In genomic region chr9:136719212-136719880, GRCh38 we compare ENCODE assay signal across 13 cellular contexts. TPM values are rescaled to one million over a fixed set of nuclear protein-coding genes. Genes with fewer than 3 reads are reported as not detected.
DNase-seq lines count a peak whose midpoint lies in the region; ATAC-seq and TF ChIP-seq lines count a peak whose summit lies in the region.
"Had no signal": no experiment of that assay in that cellular context is flagged by ENCODE, and none has a peak within 500 bp of the region (broad histone marks: within the 10 kb centered on the region; RNA-seq: fewer than 3 reads in every experiment).

No MANE protein-coding gene starts in this region.

- H3K4me3 ChIP-seq in DND-41 (ENCODE audit: low read depth in 1 of 2, low read length in 2 of 2) = no peak overlapping the region
- H3K4me3 ChIP-seq in osteoblast (ENCODE audit: insufficient read depth, low read length) = no peak overlapping the region
- H3K4me3 ChIP-seq in MM.1S (ENCODE audit: low read length) = no peak overlapping the region
- no peak overlapping the region for H3K4me3 ChIP-seq in A673 (ENCODE audit: low read depth, low read length, poor library complexity, severe bottlenecking)
- H3K4me3 ChIP-seq: skin epidermis had no signal

- H3K9ac ChIP-seq in DND-41 (ENCODE audit: low read depth, low read length) (no peak overlapping the region), MM.1S (ENCODE audit: low read length) (no peak overlapping the region)

- CTCF ChIA-PET in A673 (lab: Charles Lee) = no interaction called here

- POLR2A ChIA-PET in A673 (lab: Charles Lee; ENCODE audit: low non-redundant PET) = interaction anchor here (0.6 kb wide), 1 partner anchor 10 kb away, joined by 8 read pairs; no protein-coding TSS in a partner anchor

- H3K27me3 ChIP-seq in DND-41 (ENCODE audit: insufficient read depth, low read length, poor library complexity) (no peaks in the 10 kb centered on the region), osteoblast (ENCODE audit: insufficient read depth, low read length) (no peaks in the 10 kb centered on the region), MM.1S (replicated peaks; ENCODE audit: insufficient read depth, low read length) (peaks cover 42% of the 10 kb centered on the region), A673 (replicated peaks; ENCODE audit: insufficient read depth, low read depth, low read length, poor library complexity) (no peaks in the 10 kb centered on the region)

- H3K4me1 ChIP-seq in DND-41 (ENCODE audit: insufficient read depth, low read length) (no peaks in the 10 kb centered on the region), osteoblast (ENCODE audit: insufficient read depth, low read length) (peaks cover 7% of the 10 kb centered on the region), MM.1S (ENCODE audit: low read length) (no peaks in the 10 kb centered on the region), A673 (ENCODE audit: insufficient read depth, low read length, poor library complexity, severe bottlenecking) (peaks cover 21% of the 10 kb centered on the region)

- H2AFZ ChIP-seq in DND-41 (ENCODE audit: low read depth, low read length) (no peak overlapping the region), osteoblast (ENCODE audit: low read length) (no peak overlapping the region), MM.1S (ENCODE audit: low read length) (no peak overlapping the region)

- H3K4me2 ChIP-seq in DND-41 (ENCODE audit: insufficient read depth, low read length) = no peak overlapping the region
- no peak overlapping the region for H3K4me2 ChIP-seq in osteoblast (ENCODE audit: insufficient read depth, low read length)
- H3K4me2 ChIP-seq in MM.1S (ENCODE audit: low read depth, low read length) = no peak overlapping the region

- H3K27ac ChIP-seq in DND-41 (ENCODE audit: low read length) = no peak overlapping the region
- no peak overlapping the region for H3K27ac ChIP-seq in osteoblast (ENCODE audit: low read depth, low read length)
- H3K27ac ChIP-seq in MM.1S (ENCODE audit: low read length) = no peak overlapping the region
- no peak overlapping the region for H3K27ac ChIP-seq in A673 (ENCODE audit: low read depth, low read length, poor library complexity, severe bottlenecking)

- peak; percentile 15; the same call in 1 of the 3 replicates for ATAC-seq in DND-41 (ENCODE audit: insufficient read depth, low read depth)
- no peak for ATAC-seq in GM21529 (IDR thresholded peaks at IDR 0.05; ENCODE audit: unreplicated experiment)

- H4K20me1 ChIP-seq in DND-41 (ENCODE audit: insufficient read depth, low read length) = peaks cover 17% of the 10 kb centered on the region
- H4K20me1 ChIP-seq in osteoblast (ENCODE audit: insufficient read depth, low read length) = peaks cover 35% of the 10 kb centered on the region
- peaks cover 22% of the 10 kb centered on the region for H4K20me1 ChIP-seq in MM.1S (ENCODE audit: insufficient read depth, low read length)

- H3F3A ChIP-seq in MM.1S (ENCODE audit: insufficient read depth, low read length) = peaks cover 13% of the 10 kb centered on the region

- DNase-seq in DND-41 = no peak
- DNase-seq in Kasumi-1 (lab: John Stamatoyannopoulos, UW) = peak; percentile 31 to 49
- DNase-seq in ecto neural progenitor cell (ENCODE audit: low spot score) = peak; percentile 52
- DNase-seq in osteoblast (ENCODE audit: insufficient read length, low spot score, missing footprints) = peak; percentile 82
- DNase-seq in globus pallidus (ENCODE audit: low spot score) = no peak
- no peak for DNase-seq in MM.1S
- DNase-seq in A673 (ENCODE audit: low spot score) = no peak
- DNase-seq: activated CD4-positive, alpha-beta memory T cell treated with anti-CD3 and anti-CD28 coated beads for 36 hours; NCI-H1417 treated with DMSO at 0.1 percent for 48 hours; NCI-H774; SW 1271 had no signal

- no TSS peak for BruUV-seq in A673 (replicated peaks; lab: Mats Ljungman, UMichigan)

- intact Hi-C loops in A673 (cut with micrococcal nuclease; ENCODE audit: unreplicated experiment) = no loop called here

- H3K36me3 ChIP-seq in DND-41 (ENCODE audit: insufficient read depth, low read length) = peaks cover 21% of the 10 kb centered on the region
- peaks cover 18% of the 10 kb centered on the region for H3K36me3 ChIP-seq in osteoblast (ENCODE audit: insufficient read depth, low read length)
- no peaks in the 10 kb centered on the region; the same call in 1 of the 2 replicates for H3K36me3 ChIP-seq in MM.1S (replicated peaks; ENCODE audit: insufficient read depth, low read length)
- H3K36me3 ChIP-seq in A673 (ENCODE audit: insufficient read depth, low read length, poor library complexity, severe bottlenecking) = peaks cover 25% of the 10 kb centered on the region

- no peaks in the 10 kb centered on the region for H3K9me2 ChIP-seq in MM.1S (replicated peaks; ENCODE audit: insufficient read depth, low read length)

- no peaks in the 10 kb centered on the region; the same call in 1 of the 2 replicates for H3K79me2 ChIP-seq in DND-41 (ENCODE audit: insufficient read depth, low read length)
- peaks cover 2% of the 10 kb centered on the region for H3K79me2 ChIP-seq in osteoblast (ENCODE audit: insufficient read depth, low read length)
- no peaks in the 10 kb centered on the region for H3K79me2 ChIP-seq in MM.1S (ENCODE audit: low read length)

- TF ChIP-seq CTCF in DND-41 (IDR thresholded peaks at IDR 0.05; ENCODE audit: borderline replicate concordance, extremely low read depth, low read length, poor library complexity, severe bottlenecking) (no peak), osteoblast (IDR thresholded peaks at IDR 0.05; ENCODE audit: extremely low read depth, low read depth, low read length) (no peak), MM.1S (IDR thresholded peaks at IDR 0.05; ENCODE audit: low read length) (no peak), A673 (conservative IDR thresholded peaks at IDR 0.05; ENCODE audit: low read depth, low read length) (no peak)

- H3K9me3 ChIP-seq in DND-41 (ENCODE audit: insufficient read depth, low read length, severe bottlenecking) = no peaks in the 10 kb centered on the region
- no peaks in the 10 kb centered on the region for H3K9me3 ChIP-seq in osteoblast (ENCODE audit: low read depth, low read length)
- no peaks in the 10 kb centered on the region for H3K9me3 ChIP-seq in MM.1S (replicated peaks; ENCODE audit: insufficient read depth, low read length)
- no peaks in the 10 kb centered on the region for H3K9me3 ChIP-seq in A673 (ENCODE audit: low read depth, low read length, poor library complexity, severe bottlenecking)

RNA-seq across cellular contexts. Expression of gene DIPK1B, which starts 7.0 kb away (rescaled TPM):
- total RNA-seq in osteoblast (not detected in 2 replicates), A673 (2021) (26.4 and 35.3 TPM in 2 replicates)
- total RNA-seq: activated CD4-positive, alpha-beta memory T cell treated with anti-CD3 and anti-CD28 coated beads for 36 hours had no signal

RNA-seq across cellular contexts. Expression of gene LCN10, which starts 23.4 kb away (rescaled TPM):
- total RNA-seq in osteoblast (not detected in 2 replicates), A673 (2021) (0.15 and 0.35 TPM in 2 replicates)

RNA-seq across cellular contexts. Expression of gene LCN6, which starts 29.0 kb away (rescaled TPM):
- not detected in 2 replicates for total RNA-seq in osteoblast
- not detected in 2 replicates for total RNA-seq in A673 (2021)
- total RNA-seq: activated CD4-positive, alpha-beta memory T cell treated with anti-CD3 and anti-CD28 coated beads for 36 hours had no signal

RNA-seq across cellular contexts. Expression of gene AGPAT2, which starts 32.1 kb away (rescaled TPM):
- total RNA-seq in osteoblast (26.5 and 30.0 TPM in 2 replicates), A673 (2021) (56.0 and 57.7 TPM in 2 replicates)

RNA-seq across cellular contexts. Expression of gene LCN8, which starts 38.7 kb away (rescaled TPM):
- total RNA-seq in osteoblast (not detected in 2 replicates), A673 (2021) (not detected in 2 replicates)
- total RNA-seq: activated CD4-positive, alpha-beta memory T cell treated with anti-CD3 and anti-CD28 coated beads for 36 hours had no signal

Comparison
In these comparisons a context has a peak if more than half of its experiments do, and no peak if none do; other contexts are left out.
1. DNase-seq: peak in Kasumi-1 (2 of 2), ecto neural progenitor cell (single experiment) and osteoblast (single experiment); none in DND-41 (single experiment), globus pallidus (single experiment), MM.1S (single experiment) and A673 (single experiment).
2. RNA of gene DIPK1B, which starts 7.0 kb away (total RNA-seq): 26.4 to 35.3 TPM in A673; not detected in osteoblast; every median in the first group is over 10 times any median in the second.